ENCODE assay signal across 8 cellular contexts in genomic region chr11:117818036-117818858, GRCh38.
DNase-seq lines count a peak whose midpoint lies in the region; ATAC-seq lines count a peak whose summit lies in the region.

No MANE protein-coding gene starts in this region.

- H3K27ac ChIP-seq in caudate nucleus (ENCODE audit: low read depth, low read length) = no peak overlapping the region

- DNase-seq in EL (peak; percentile 47), kidney tubule cell (ENCODE audit: low spot score) (peak; percentile 93), caudate nucleus (lab: John Stamatoyannopoulos, UW) (no peak)
- DNase-seq in activated CD8-positive, alpha-beta memory T cell treated with anti-CD3 and anti-CD28 coated beads, Interleukin-2, amount 50 U/mL, for 48 hours = peak; percentile 76

- ATAC-seq in HG03354 (IDR thresholded peaks at IDR 0.05; ENCODE audit: poor library complexity, severe bottlenecking, unreplicated experiment) = peak; percentile 19
- no peak for ATAC-seq in GM21360 (IDR thresholded peaks at IDR 0.05; ENCODE audit: unreplicated experiment)
- no peak for ATAC-seq in HG02884 (IDR thresholded peaks at IDR 0.05; ENCODE audit: unreplicated experiment)
- ATAC-seq in HG02885 (IDR thresholded peaks at IDR 0.05; ENCODE audit: poor library complexity, unreplicated experiment) = no peak

Comparison
In these comparisons a context has a peak if more than half of its experiments do, and no peak if none do; other contexts are left out.
1. DNase-seq: peak in EL (single experiment), activated CD8-positive, alpha-beta memory T cell treated with anti-CD3 and anti-CD28 coated beads, Interleukin-2, amount 50 U/mL, for 48 hours (single experiment) and kidney tubule cell (single experiment); none in caudate nucleus (0 of 61).